ENCODE assay signal across 13 cellular contexts in the genomic region with DNA sequence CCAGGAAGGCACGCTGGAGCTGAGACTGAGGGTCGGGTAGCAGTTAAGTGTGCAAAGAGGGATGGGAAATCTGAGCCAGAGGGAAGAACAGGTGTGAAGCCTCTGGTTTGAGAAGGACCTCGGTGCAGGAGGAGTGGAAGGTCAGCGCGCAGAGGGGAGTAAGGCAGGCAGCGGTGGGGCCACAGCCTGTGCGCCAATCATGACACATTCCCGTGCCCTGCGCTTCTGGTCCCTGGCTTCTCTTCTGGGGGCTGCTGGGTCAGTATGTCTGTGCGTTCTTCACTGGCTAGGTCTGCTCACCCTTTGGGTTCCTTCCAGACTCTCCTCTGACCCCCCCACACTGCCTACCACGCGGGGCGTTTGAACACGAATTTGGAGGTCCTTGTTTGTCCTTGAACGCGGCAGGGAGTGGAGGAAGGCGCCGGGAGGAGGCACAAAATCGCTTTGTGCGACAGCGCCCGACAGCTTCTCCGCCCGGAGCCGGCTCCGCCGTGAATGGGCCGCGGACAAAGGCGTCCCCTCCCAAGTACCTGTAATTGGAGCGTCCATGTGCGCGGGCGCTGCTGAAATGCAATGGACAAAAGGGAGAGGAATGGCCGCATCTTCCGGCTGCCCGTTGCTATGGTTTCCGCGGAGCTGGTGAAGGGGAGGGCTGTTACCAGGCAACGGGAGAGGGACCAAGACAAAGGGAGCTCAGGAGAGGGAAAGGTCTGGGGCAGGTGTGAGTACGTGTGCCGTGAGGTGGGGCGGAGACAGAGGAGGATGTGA.
DNase-seq lines count a peak whose midpoint lies in the region; ATAC-seq, FAIRE-seq and TF ChIP-seq lines count a peak whose summit lies in the region.
"Had no signal": no experiment of that assay in that cellular context is flagged by ENCODE, and none has a peak within 500 bp of the region (broad histone marks: within the 10 kb centered on the region; RNA-seq: fewer than 3 reads in every experiment).

No MANE protein-coding gene starts in this region.

- intact Hi-C loops in dorsolateral prefrontal cortex (cut with DNase I) = no loop called here

- H3K36me3 Mint-ChIP-seq in neural progenitor cell = no peaks in the 10 kb centered on the region
- H3K36me3 Mint-ChIP-seq: CD4-positive, CD25-positive, alpha-beta regulatory T cell; IgD-negative memory B cell; memory B cell had no signal

- no peaks in the 10 kb centered on the region for H3K36me3 ChIP-seq in neural progenitor cell
- H3K36me3 ChIP-seq: breast epithelium had no signal

- peak overlapping the region; percentile 95 for H2AFZ ChIP-seq in neural progenitor cell (replicated peaks)

- no peaks in the 10 kb centered on the region for H3K79me2 ChIP-seq in neural progenitor cell (ENCODE audit: low read depth)

- peak overlapping the region; percentile 78 for H3K4me2 ChIP-seq in neural progenitor cell

- in situ Hi-C loops in G401 (cut with HindIII; ENCODE audit: low sequenced_read_pairs) = no loop called here

- peak overlapping the region; percentile 88 for H3K27ac Mint-ChIP-seq in neural progenitor cell
- H3K27ac Mint-ChIP-seq: activated T-cell treated with anti-CD3 and anti-CD28 coated beads, Interleukin-2, amount 50 U/mL, for 24 hours; CD4-positive, CD25-positive, alpha-beta regulatory T cell; IgD-negative memory B cell; memory B cell had no signal

- TF ChIP-seq POLR2A in GM12892 (IDR thresholded peaks at IDR 0.05; ENCODE audit: low read depth, low read length) = no peak

- peaks cover 11% of the 10 kb centered on the region for H3K4me1 ChIP-seq in neural progenitor cell
- H3K4me1 ChIP-seq: breast epithelium had no signal

- H3K4me3 Mint-ChIP-seq in neural progenitor cell = peak overlapping the region; percentile 69
- H3K4me3 Mint-ChIP-seq: activated T-cell treated with anti-CD3 and anti-CD28 coated beads, Interleukin-2, amount 50 U/mL, for 24 hours; IgD-negative memory B cell; memory B cell had no signal

- DNase-seq in G401 (ENCODE audit: low spot score) = peak; percentile 91
- DNase-seq in NCI-H2107 treated with DMSO at 0.1 percent for 48 hours (lab: John Stamatoyannopoulos, UW; ENCODE audit: unreplicated experiment) = peak; percentile 98
- peak; percentile 37 to 90 (median 80) for DNase-seq in dorsolateral prefrontal cortex
- peak; percentile 99 for DNase-seq in neural progenitor cell (ENCODE audit: low spot score)
- no peak for DNase-seq in NCI-H446 treated with DMSO at 0.1 percent for 48 hours (lab: John Stamatoyannopoulos, UW)
- no peak for DNase-seq in GM12892 (ENCODE audit: insufficient read length)
- no peak for DNase-seq in OCI-M1 (lab: John Stamatoyannopoulos, UW)
- DNase-seq: activated T-cell treated with anti-CD3 and anti-CD28 coated beads, Interleukin-2, amount 50 U/mL, for 24 hours; CD4-positive, CD25-positive, alpha-beta regulatory T cell had no signal

- peak overlapping the region; percentile 24 to 71 (median 52) for H3K4me3 ChIP-seq in dorsolateral prefrontal cortex
- H3K4me3 ChIP-seq in neural progenitor cell = peak overlapping the region; percentile 45
- H3K4me3 ChIP-seq: breast epithelium had no signal

- H4K20me1 ChIP-seq in neural progenitor cell (ENCODE audit: low read depth) = no peaks in the 10 kb centered on the region

- no peaks in the 10 kb centered on the region for H3K9me3 ChIP-seq in neural progenitor cell (ENCODE audit: low read depth)

- no peak for ATAC-seq in HG02885 (IDR thresholded peaks at IDR 0.05; ENCODE audit: poor library complexity, unreplicated experiment)

- H3F3A ChIP-seq in neural progenitor cell (ENCODE audit: low read depth) = no peaks in the 10 kb centered on the region

- peak overlapping the region in 50 of 59 donors; percentile 5 to 85 (median 67) for H3K27ac ChIP-seq in dorsolateral prefrontal cortex
- H3K27ac ChIP-seq in neural progenitor cell = no peak overlapping the region
- H3K27ac ChIP-seq: breast epithelium had no signal

- H3K27me3 ChIP-seq in dorsolateral prefrontal cortex = peaks cover 0 to 8% (median 0%) of the 10 kb centered on the region in 45 donors
- H3K27me3 ChIP-seq in neural progenitor cell = peaks cover 40% of the 10 kb centered on the region

- peaks cover 5% of the 10 kb centered on the region for H3K27me3 Mint-ChIP-seq in neural progenitor cell (ENCODE audit: insufficient read depth, low read depth)

- peaks cover 23% of the 10 kb centered on the region for H3K4me1 Mint-ChIP-seq in neural progenitor cell
- H3K4me1 Mint-ChIP-seq: IgD-negative memory B cell, memory B cell had no signal

- TF ChIP-seq CTCF in dorsolateral prefrontal cortex (IDR thresholded peaks at IDR 0.05 in 54 of 56, conservative IDR thresholded peaks at IDR 0.05 in 2 of 56; ENCODE audit: low read depth in 1 of 56, partially characterized antibody in 56 of 56) = no peak
- no peak for TF ChIP-seq CTCF in neural progenitor cell (IDR thresholded peaks at IDR 0.05)

- no peak overlapping the region for H3K9ac ChIP-seq in neural progenitor cell

- FAIRE-seq in GM12892 (lab: Jason Lieb, UNC) = no peak

- H3K9me3 Mint-ChIP-seq in neural progenitor cell = peaks cover 6% of the 10 kb centered on the region
- H3K9me3 Mint-ChIP-seq: activated T-cell treated with anti-CD3 and anti-CD28 coated beads, Interleukin-2, amount 50 U/mL, for 24 hours had no signal

Comparison
In these comparisons a context has a peak if more than half of its experiments do, and no peak if none do; other contexts are left out.
1. DNase-seq: peak in G401 (single experiment), NCI-H2107 treated with DMSO at 0.1 percent for 48 hours (single experiment), dorsolateral prefrontal cortex (10 of 10) and neural progenitor cell (single experiment); none in NCI-H446 treated with DMSO at 0.1 percent for 48 hours (single experiment), GM12892 (single experiment) and OCI-M1 (single experiment).